Comparison of ENCODE assay signal across 37 cellular contexts in genomic region chr2:44889118-44889517, GRCh38. TPM values are rescaled to one million over a fixed set of nuclear protein-coding genes. Genes with fewer than 3 reads are reported as not detected.
"Had no signal": no experiment of that assay in that cellular context is flagged by ENCODE, and none has a peak within 500 bp of the region (broad histone marks: within the 10 kb centered on the region; RNA-seq: fewer than 3 reads in every experiment).

No MANE protein-coding gene starts in this region.

- H3K27ac Mint-ChIP-seq: activated CD4-positive, alpha-beta T cell treated with anti-CD3 and anti-CD28 coated beads, Interleukin-2, amount 10 ng/mL, durations not matched to agents 7 days and 5 days; activated CD8-positive, alpha-beta T cell treated with anti-CD3 and anti-CD28 coated beads for 36 hours; activated naive CD8-positive, alpha-beta T cell; activated T-helper 17 cell treated with anti-CD3 and anti-CD28 coated beads, Interleukin-2, amount 50 U/mL, for 72 hours; T-helper 17 cell; T-helper 2 cell treated with Interferon-gamma antibody and Interleukin-4, amounts not matched to agents 5 μg/mL and 100 μg/mL, for 36 hours had no signal

- H3K4me1 Mint-ChIP-seq: activated CD4-positive, alpha-beta T cell treated with anti-CD3 and anti-CD28 coated beads, Interleukin-2, amount 10 ng/mL, durations not matched to agents 7 days and 5 days; activated T-helper 17 cell treated with anti-CD3 and anti-CD28 coated beads, Interleukin-2, amount 50 U/mL, for 72 hours had no signal

- DNase-seq: activated CD4-positive, alpha-beta T cell treated with anti-CD3 and anti-CD28 coated beads for 4 hours; activated CD4-positive, alpha-beta T cell treated with anti-CD3 and anti-CD28 coated beads, Interleukin-2, amount 10 ng/mL, durations not matched to agents 7 days and 5 days; activated CD4-positive, alpha-beta T cell treated with anti-CD3 and anti-CD28 coated beads, Interleukin-2, amount 50 U/mL, for 48 hours; activated CD4-positive, CD25-positive, alpha-beta regulatory T cell; activated CD4-positive, CD25-positive, alpha-beta regulatory T cell treated with anti-CD3 and anti-CD28 coated beads, Interleukin-2, amount 50 U/mL, for 72 hours; activated CD8-positive, alpha-beta memory T cell treated with anti-CD3 and anti-CD28 coated beads for 24 hours; activated CD8-positive, alpha-beta T cell treated with anti-CD3 and anti-CD28 coated beads for 36 hours; activated effector memory CD4-positive, alpha-beta T cell treated with Interleukin-2 at 50 U/mL for 16 hours; activated gamma-delta T cell treated with Interleukin-2 at 50 U/mL for 16 hours; activated naive CD4-positive, alpha-beta T cell treated with anti-CD3 and anti-CD28 coated beads, Interleukin-2, amount 50 U/mL, for 16 hours; activated naive CD4-positive, alpha-beta T cell treated with Interleukin-2 at 50 U/mL for 16 hours; activated T-cell treated with anti-CD3 and anti-CD28 coated beads, Interleukin-2, amount 50 U/mL, for 4 hours; adrenal gland; amygdala; aorta; body of pancreas; caudate nucleus; effector CD8-positive, alpha-beta T cell; esophagus squamous epithelium; foreskin melanocyte; T-helper 1 cell; T-helper 17 cell; T1000 had no signal

- H3K27me3 Mint-ChIP-seq: activated CD4-positive, alpha-beta T cell treated with anti-CD3 and anti-CD28 coated beads, Interleukin-2, amount 10 ng/mL, durations not matched to agents 7 days and 5 days had no signal

- H3K27me3 ChIP-seq: adrenal gland, body of pancreas had no signal

- H3K9me3 ChIP-seq: adrenal gland, body of pancreas, esophagus squamous epithelium, gastroesophageal sphincter had no signal

- H3K4me3 ChIP-seq: adrenal gland, body of pancreas, esophagus squamous epithelium, gastroesophageal sphincter had no signal

- H3K36me3 Mint-ChIP-seq: activated naive CD8-positive, alpha-beta T cell had no signal

- ATAC-seq: activated CD8-positive, alpha-beta T cell treated with anti-CD3 and anti-CD28 coated beads for 36 hours; activated T-cell treated with anti-CD3 and anti-CD28 coated beads, Interleukin-2, amount 50 U/mL, for 4 hours; activated T-helper 17 cell treated with anti-CD3 and anti-CD28 coated beads, Interleukin-2, amount 50 U/mL, for 72 hours; body of pancreas; gastroesophageal sphincter; T-helper 17 cell had no signal

- H3K36me3 ChIP-seq: adrenal gland, esophagus squamous epithelium, gastroesophageal sphincter had no signal

- H3K4me3 Mint-ChIP-seq: activated CD4-positive, alpha-beta T cell treated with anti-CD3 and anti-CD28 coated beads, Interleukin-2, amount 10 ng/mL, durations not matched to agents 7 days and 5 days; activated CD8-positive, alpha-beta T cell treated with anti-CD3 and anti-CD28 coated beads for 36 hours; activated naive CD8-positive, alpha-beta T cell; activated T-cell treated with anti-CD3 and anti-CD28 coated beads, Interleukin-2, amount 50 U/mL, for 4 hours; activated T-helper 17 cell treated with anti-CD3 and anti-CD28 coated beads, Interleukin-2, amount 50 U/mL, for 72 hours; T-helper 17 cell; T-helper 2 cell treated with Interferon-gamma antibody and Interleukin-4, amounts not matched to agents 5 μg/mL and 100 μg/mL, for 36 hours had no signal

- FAIRE-seq: colon, endometrium, endothelial cell of umbilical vein had no signal

- H3K4me1 ChIP-seq: adrenal gland, body of pancreas, esophagus squamous epithelium, gastroesophageal sphincter had no signal

- H3K27ac ChIP-seq: adrenal gland, body of pancreas, epithelial cell of prostate, esophagus squamous epithelium, gastroesophageal sphincter had no signal

RNA-seq across cellular contexts. Expression of gene SIX3, which starts 52.4 kb away (rescaled TPM):
- total RNA-seq: activated CD4-positive, alpha-beta T cell treated with anti-CD3 and anti-CD28 coated beads, Interleukin-2, amount 10 ng/mL, durations not matched to agents 7 days and 5 days; activated CD8-positive, alpha-beta T cell treated with anti-CD3 and anti-CD28 coated beads for 36 hours; activated T-helper 17 cell treated with anti-CD3 and anti-CD28 coated beads, Interleukin-2, amount 50 U/mL, for 72 hours; adrenal gland; aorta; chondrocyte; dermis microvascular lymphatic vessel endothelial cell; endothelial cell of umbilical vein; esophagus squamous epithelium; fibroblast of lung; fibroblast of villous mesenchyme; glomerular endothelial cell; T-helper 17 cell had no signal
- polyA plus RNA-seq: adrenal gland, aorta, endothelial cell of umbilical vein, esophagus, fibroblast of lung had no signal
